Comparison of ENCODE assay signal across 18 cellular contexts in the genomic region with DNA sequence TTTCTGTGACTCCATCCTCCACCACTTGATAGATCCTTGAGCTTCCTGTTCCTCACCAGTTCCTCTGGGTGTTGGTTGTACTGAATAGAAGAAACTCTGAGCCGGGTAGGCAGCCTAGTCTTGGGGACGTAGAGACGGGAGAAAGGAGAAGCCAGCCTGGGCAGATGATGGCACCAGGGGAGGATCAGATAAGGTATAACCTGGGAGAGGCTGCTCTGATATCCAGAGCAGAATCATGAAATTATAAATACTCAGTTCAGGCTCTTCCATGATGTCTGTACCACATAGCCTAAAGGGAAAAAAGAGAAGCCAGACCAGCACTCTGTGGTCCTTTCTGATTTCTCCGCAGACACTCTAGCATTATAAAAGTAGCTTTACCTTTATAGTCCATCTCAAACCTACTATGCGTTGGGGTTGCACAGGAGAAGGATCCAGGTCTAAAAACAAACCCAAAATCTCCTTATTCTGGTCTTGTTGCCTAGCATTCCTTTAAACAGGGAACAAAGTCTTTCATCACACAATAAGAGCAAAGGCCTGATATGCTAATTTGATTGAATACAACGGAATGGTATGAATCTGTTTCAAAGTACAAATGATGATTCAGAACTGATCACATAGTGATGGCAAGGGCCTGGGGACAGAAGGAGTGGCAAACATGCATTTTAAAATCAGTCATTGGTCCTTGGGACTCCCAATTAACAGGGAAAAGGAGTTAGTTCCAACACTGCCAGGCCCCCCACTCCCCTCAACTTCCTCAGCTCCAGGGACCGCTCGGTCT. TPM values are rescaled to one million over a fixed set of nuclear protein-coding genes. Genes with fewer than 3 reads are reported as not detected.
A peak's percentile ranks its signal among the peaks of the same experiment; 100 is the strongest.
DNase-seq lines count a peak whose midpoint lies in the region; ATAC-seq and TF ChIP-seq lines count a peak whose summit lies in the region.
"Had no signal": no experiment of that assay in that cellular context is flagged by ENCODE, and none has a peak within 500 bp of the region (broad histone marks: within the 10 kb centered on the region; RNA-seq: fewer than 3 reads in every experiment).

No MANE protein-coding gene starts in this region.

- TF ChIP-seq EP300 in suprapubic skin (IDR thresholded peaks at IDR 0.05): no peak
- no peak for TF ChIP-seq EP300 in sigmoid colon (IDR thresholded peaks at IDR 0.05)

- peaks cover 21% of the 10 kb centered on the region for H3K4me1 Mint-ChIP-seq in activated naive CD4-positive, alpha-beta T cell treated with anti-CD3 and anti-CD28 coated beads, Interleukin-2, amount 50 U/mL, for 24 hours

- H3K27me3 ChIP-seq in adipocyte (replicated peaks; ENCODE audit: control insufficient read depth, insufficient read depth, low read length) (no peaks in the 10 kb centered on the region), lower lobe of right lung (ENCODE audit: low read depth) (peaks cover 18% of the 10 kb centered on the region), suprapubic skin (peaks cover 13% of the 10 kb centered on the region), sigmoid colon (peaks cover 0 to 37% (median 7%) of the 10 kb centered on the region in 3 donors)

- peaks cover 49% of the 10 kb centered on the region for H3K27me3 Mint-ChIP-seq in activated naive CD4-positive, alpha-beta T cell treated with anti-CD3 and anti-CD28 coated beads, Interleukin-2, amount 50 U/mL, for 24 hours

- no peak for ATAC-seq in lower lobe of right lung
- no peak for ATAC-seq in HG03442 (IDR thresholded peaks at IDR 0.05; ENCODE audit: unreplicated experiment)

- intact Hi-C loops in lower lobe of right lung (cut with DNase I) (no loop called here), sigmoid colon (cut with DNase I) (no loop called here)

- TF ChIP-seq CTCF in lower lobe of right lung (IDR thresholded peaks at IDR 0.05): no peak
- no peak for TF ChIP-seq CTCF in suprapubic skin (IDR thresholded peaks at IDR 0.05)
- no peak for TF ChIP-seq CTCF in sigmoid colon (IDR thresholded peaks at IDR 0.05)

- no peaks in the 10 kb centered on the region for H3K9me3 Mint-ChIP-seq in activated naive CD4-positive, alpha-beta T cell treated with anti-CD3 and anti-CD28 coated beads, Interleukin-2, amount 50 U/mL, for 24 hours
- H3K9me3 Mint-ChIP-seq: activated T-cell treated with anti-CD3 and anti-CD28 coated beads, Interleukin-2, amount 50 U/mL, for 24 hours had no signal

- TF ChIP-seq POLR2A in suprapubic skin (IDR thresholded peaks at IDR 0.05) (no peak), sigmoid colon (IDR thresholded peaks at IDR 0.05) (no peak)

- no peak overlapping the region for H3K4me3 ChIP-seq in adipocyte (ENCODE audit: low read length)
- H3K4me3 ChIP-seq in lower lobe of right lung: no peak overlapping the region
- no peak overlapping the region for H3K4me3 ChIP-seq in suprapubic skin
- H3K4me3 ChIP-seq in sigmoid colon: no peak overlapping the region

- no peaks in the 10 kb centered on the region for H3K36me3 Mint-ChIP-seq in activated naive CD4-positive, alpha-beta T cell treated with anti-CD3 and anti-CD28 coated beads, Interleukin-2, amount 50 U/mL, for 24 hours

- 59% methylated on average over 8 of the region's 8 CpGs for WGBS in suprapubic skin
- WGBS in sigmoid colon, 2 donors: 61 to 66% methylated on average over 8 of the region's 8 CpGs

- no peak for DNase-seq in activated naive CD4-positive, alpha-beta T cell (lab: John Stamatoyannopoulos, UW)
- DNase-seq in adipocyte (ENCODE audit: low read depth): peak; percentile 15
- DNase-seq in lower lobe of right lung: no peak
- DNase-seq in suprapubic skin (ENCODE audit: low spot score in 2 of 2): no peak
- DNase-seq in activated CD4-positive, alpha-beta T cell treated with anti-CD3 and anti-CD28 coated beads for 1 hour: no peak
- DNase-seq in sigmoid colon: no peak
- DNase-seq: activated CD4-positive, alpha-beta T cell treated with anti-CD3 and anti-CD28 coated beads for 36 hours; activated T-cell treated with anti-CD3 and anti-CD28 coated beads, Interleukin-2, amount 50 U/mL, for 24 hours; anterior cingulate cortex; dermis blood vessel endothelial cell; GF-D8; NCI-H2029; NCI-H774 had no signal

- H3K36me3 ChIP-seq in adipocyte (ENCODE audit: control insufficient read depth, insufficient read depth, low read length, severe bottlenecking) (no peaks in the 10 kb centered on the region), lower lobe of right lung (no peaks in the 10 kb centered on the region), suprapubic skin (no peaks in the 10 kb centered on the region), sigmoid colon (no peaks in the 10 kb centered on the region)

- peak overlapping the region; percentile 69 for H3K4me3 Mint-ChIP-seq in activated naive CD4-positive, alpha-beta T cell treated with anti-CD3 and anti-CD28 coated beads, Interleukin-2, amount 50 U/mL, for 24 hours

- H3K9me3 ChIP-seq in adipocyte (ENCODE audit: control insufficient read depth, low read length) (no peaks in the 10 kb centered on the region), lower lobe of right lung (no peaks in the 10 kb centered on the region), suprapubic skin (no peaks in the 10 kb centered on the region), sigmoid colon (no peaks in the 10 kb centered on the region)

- H3K9ac ChIP-seq in adipocyte (ENCODE audit: low read length): peak overlapping the region; percentile 14

- H3K27ac ChIP-seq in lower lobe of right lung: peak overlapping the region; percentile 81
- H3K27ac ChIP-seq in suprapubic skin: peak overlapping the region; percentile 78
- H3K27ac ChIP-seq in sigmoid colon: peak overlapping the region in 2 of 4 donors; percentile 75 to 82

- H3K27ac Mint-ChIP-seq in activated naive CD4-positive, alpha-beta T cell treated with anti-CD3 and anti-CD28 coated beads, Interleukin-2, amount 50 U/mL, for 24 hours: no peak overlapping the region
- H3K27ac Mint-ChIP-seq: activated CD4-positive, alpha-beta T cell treated with anti-CD3 and anti-CD28 coated beads for 36 hours; activated T-cell treated with anti-CD3 and anti-CD28 coated beads, Interleukin-2, amount 50 U/mL, for 24 hours had no signal

- peaks cover 39% of the 10 kb centered on the region for H3K4me1 ChIP-seq in adipocyte (ENCODE audit: control insufficient read depth, insufficient read depth, low read length)
- peaks cover 25% of the 10 kb centered on the region for H3K4me1 ChIP-seq in lower lobe of right lung
- H3K4me1 ChIP-seq in suprapubic skin: peaks cover 21% of the 10 kb centered on the region
- peaks cover 0 to 11% (median 9%) of the 10 kb centered on the region in 4 donors for H3K4me1 ChIP-seq in sigmoid colon

RNA-seq across cellular contexts. Expression of a gene that starts 1.2 kb away (rescaled TPM):
- total RNA-seq in lower lobe of right lung: 44.6 TPM
- 10 to 100 TPM; 11.1 to 31.1 (median 17.1) TPM for total RNA-seq in suprapubic skin
- 10 to 100 TPM; 15.9 to 58.7 (median 32.1) TPM for total RNA-seq in sigmoid colon
- 10 to 100 TPM in 1 of 3 donors, 1 to 10 TPM in 2; 1.8 to 10.2 (median 8.4) TPM for polyA plus RNA-seq in sigmoid colon
- total RNA-seq: A673; HT-29; T-helper 1 cell treated with Interleukin-12 subunit alpha and Interleukin-12 subunit beta and Interleukin-4 antibody, amounts not matched to agents 30 ng/mL and 1 ng/mL, for 36 hours had no signal
